9 cellular contexts compared by ENCODE assay signal in the genomic region with DNA sequence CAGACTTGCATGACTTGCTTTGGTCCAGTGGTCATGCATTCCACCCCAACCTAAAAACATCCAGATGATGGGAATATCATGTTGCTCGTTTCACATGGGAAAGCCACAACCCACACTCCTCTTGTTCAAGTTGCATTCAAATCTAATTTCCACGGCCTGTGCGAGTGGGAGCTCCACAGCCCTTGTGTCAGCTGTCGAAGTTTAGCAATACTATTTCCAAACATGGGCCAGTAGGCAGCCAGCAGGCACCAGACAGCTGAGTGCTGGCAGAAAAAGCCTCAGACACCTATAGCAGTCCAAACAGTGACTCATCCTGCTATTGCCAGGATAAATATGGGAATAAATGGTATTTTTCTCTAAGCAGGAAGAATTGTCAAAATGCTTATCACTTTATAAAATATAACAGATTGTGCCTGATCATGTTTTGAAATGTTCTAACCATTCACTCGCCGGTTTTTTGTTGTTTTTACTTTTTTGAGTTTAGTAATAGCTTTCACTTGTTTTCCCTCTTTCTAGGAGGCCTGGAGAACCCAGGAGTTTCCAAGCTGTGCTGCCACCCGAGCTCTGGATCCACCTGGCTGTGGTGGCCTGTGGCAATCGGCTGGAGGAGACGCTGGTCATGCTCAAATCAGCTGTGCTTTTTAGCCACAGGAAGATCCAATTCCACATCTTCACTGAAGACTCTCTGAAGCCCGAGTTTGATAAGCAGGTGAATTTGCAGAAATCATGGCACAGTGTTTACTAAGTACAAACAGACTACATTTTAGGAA. TPM values are rescaled to one million over a fixed set of nuclear protein-coding genes. Genes with fewer than 3 reads are reported as not detected.
A peak's percentile ranks its signal among the peaks of the same experiment; 100 is the strongest.
DNase-seq lines count a peak whose midpoint lies in the region; ATAC-seq, FAIRE-seq and TF ChIP-seq lines count a peak whose summit lies in the region.
"Had no signal": no experiment of that assay in that cellular context is flagged by ENCODE, and none has a peak within 500 bp of the region (broad histone marks: within the 10 kb centered on the region; RNA-seq: fewer than 3 reads in every experiment).

No MANE protein-coding gene starts in this region.

- H3K4me3 Mint-ChIP-seq in type B pancreatic cell (peak overlapping the region; percentile 40), T-cell (no peak overlapping the region)

- no peaks in the 10 kb centered on the region for H3K27me3 ChIP-seq in left lung

- H3K27ac ChIP-seq in coronary artery (peak overlapping the region; percentile 44 to 84), left lung (no peak overlapping the region)

- CTCF ChIA-PET in T-cell (lab: Charles Lee): no interaction called here

- ATAC-seq in left lung (peak; percentile 72), HG02588 (IDR thresholded peaks at IDR 0.05; ENCODE audit: unreplicated experiment) (no peak), T-cell (replicated peaks in 1 of 4) (no peak)
- ATAC-seq: activated CD4-positive, CD25-positive, alpha-beta regulatory T cell treated with anti-CD3 and anti-CD28 coated beads, Interleukin-2, amount 50 U/mL, for 24 hours had no signal

- no peaks in the 10 kb centered on the region for H3K9me3 Mint-ChIP-seq in type B pancreatic cell
- H3K9me3 Mint-ChIP-seq in T-cell: no peaks in the 10 kb centered on the region

- peaks cover 6% of the 10 kb centered on the region for H3K36me3 Mint-ChIP-seq in type B pancreatic cell
- H3K36me3 Mint-ChIP-seq in T-cell: no peaks in the 10 kb centered on the region

- H3K27me3 Mint-ChIP-seq in type B pancreatic cell (no peaks in the 10 kb centered on the region), T-cell (peaks cover 0 to 5% of the 10 kb centered on the region in 2 donors)

- H3K4me3 ChIP-seq in coronary artery (peak overlapping the region; percentile 17), left lung (no peak overlapping the region)

- no peaks in the 10 kb centered on the region for H3K4me1 ChIP-seq in left lung

- DNase-seq in LHCN-M2 (ENCODE audit: low read depth): peak; percentile 96
- DNase-seq in coronary artery (ENCODE audit: low spot score): peak; percentile 85
- no peak for DNase-seq in left lung
- DNase-seq in type B pancreatic cell (ENCODE audit: extremely low spot score, unreplicated experiment): no peak
- no peak for DNase-seq in T-cell
- no peak for DNase-seq in GM19239 (ENCODE audit: insufficient read length, low spot score)
- DNase-seq: NCI-H82 had no signal

- TF ChIP-seq CTCF in coronary artery (IDR thresholded peaks at IDR 0.05) (no peak), left lung (IDR thresholded peaks at IDR 0.05) (no peak), type B pancreatic cell (conservative IDR thresholded peaks at IDR 0.05) (no peak)

- H3K4me1 Mint-ChIP-seq in type B pancreatic cell (ENCODE audit: unreplicated experiment): peaks cover 28% of the 10 kb centered on the region
- no peaks in the 10 kb centered on the region for H3K4me1 Mint-ChIP-seq in T-cell

- POLR2A ChIA-PET in T-cell (lab: Charles Lee): no interaction called here

- H3K36me3 ChIP-seq in left lung: no peaks in the 10 kb centered on the region

- intact Hi-C loops in left lung (cut with DNase I): no loop called here

- no peak for FAIRE-seq in GM19239 (lab: Jason Lieb, UNC)

- H3K27ac Mint-ChIP-seq in type B pancreatic cell (no peak overlapping the region), T-cell (no peak overlapping the region)

- no peaks in the 10 kb centered on the region for H3K9me3 ChIP-seq in left lung

RNA-seq across cellular contexts. Expression of a gene that starts 20.2 kb away (rescaled TPM):
- total RNA-seq in LHCN-M2 (2014; rRNA removed) (7.2 and 8.3 TPM in 2 replicates), left lung (10 to 100 TPM; 12.4 to 27.9 TPM), type B pancreatic cell (ENCODE audit: low replicate concordance) (6.3 and 25.8 TPM in 2 replicates), T-cell (under 1 TPM in 2 of 5 donors, not detected in 3; 0.09 to 0.19 TPM)
- 3.9 TPM for polyA plus RNA-seq in LHCN-M2 (2012)

RNA-seq across cellular contexts. Expression of a gene that starts 59.8 kb away (rescaled TPM):
- 20.3 and 21.6 TPM in 2 replicates for total RNA-seq in LHCN-M2 (2014; rRNA removed)
- polyA plus RNA-seq in LHCN-M2 (2012): 9.1 TPM
- 10 to 100 TPM; 18.3 to 19.4 TPM for total RNA-seq in left lung
- total RNA-seq in type B pancreatic cell (ENCODE audit: low replicate concordance): 22.9 and 23.7 TPM in 2 replicates
- total RNA-seq in T-cell: 10 to 100 TPM; 16.6 to 29.0 (median 27.8) TPM

Comparison
In these comparisons a context has a peak if more than half of its experiments do, and no peak if none do; other contexts are left out.
1. DNase-seq: peak in LHCN-M2 (single experiment) and coronary artery (single experiment); none in left lung (0 of 2), type B pancreatic cell (single experiment), T-cell (0 of 34) and GM19239 (single experiment).
2. H3K27ac ChIP-seq: peak in coronary artery (2 of 2); none in left lung (0 of 2).